Comparison of ENCODE assay signal across 8 cellular contexts in genomic region chr19:15124572-15125231, GRCh38. TPM values are rescaled to one million over a fixed set of nuclear protein-coding genes. Genes with fewer than 3 reads are reported as not detected.
A peak's percentile ranks its signal among the peaks of the same experiment; 100 is the strongest.
DNase-seq lines count a peak whose midpoint lies in the region; ATAC-seq, FAIRE-seq and TF ChIP-seq lines count a peak whose summit lies in the region.

No MANE protein-coding gene starts in this region.

- peak overlapping the region; percentile 91 for H3K27ac ChIP-seq in WERI-Rb-1
- H3K27ac ChIP-seq in foreskin keratinocyte, result peak overlapping the region; percentile 87
- H3K27ac ChIP-seq in pancreas, result peak overlapping the region; percentile 75 to 95 (median 85)

- no peaks in the 10 kb centered on the region for H3K4me1 ChIP-seq in foreskin keratinocyte
- peaks cover 12 to 14% (median 12%) of the 10 kb centered on the region in 3 donors for H3K4me1 ChIP-seq in pancreas

- ATAC-seq in foreskin keratinocyte (peak; percentile 7), pancreas (peak; percentile 25 to 51 (median 35)), HG02840 (IDR thresholded peaks at IDR 0.05; ENCODE audit: low FRiP score, unreplicated experiment) (no peak)

- WGBS in pancreas, 2 donors, result 2 to 4% methylated on average over 33 of the region's 33 CpGs

- DNase-seq in CD1c-positive myeloid dendritic cell (ENCODE audit: extremely low spot score), result peak; percentile 10
- peak; percentile 93 for DNase-seq in H7
- DNase-seq in WERI-Rb-1, result no peak
- DNase-seq in foreskin keratinocyte, result peak in 1 of 2 donors; percentile 20
- DNase-seq in pancreas, result peak in 4 of 6 donors; percentile 45 to 90 (median 86)
- no peak for DNase-seq in AG20443 (ENCODE audit: low spot score)
- no peak for DNase-seq in activated CD4-positive, CD25-positive, alpha-beta regulatory T cell (lab: John Stamatoyannopoulos, UW)

- H3K27me3 ChIP-seq in H7 (ENCODE audit: control insufficient read depth, insufficient read depth, low read length) (no peaks in the 10 kb centered on the region; the same call in 1 of the 2 replicates), WERI-Rb-1 (ENCODE audit: insufficient read depth, low read depth, severe bottlenecking) (no peaks in the 10 kb centered on the region), foreskin keratinocyte (no peaks in the 10 kb centered on the region), pancreas (no peaks in the 10 kb centered on the region)

- TF ChIP-seq CTCF in WERI-Rb-1 (IDR thresholded peaks at IDR 0.05; ENCODE audit: low read depth, low read length) (no peak), foreskin keratinocyte (conservative IDR thresholded peaks at IDR 0.05) (no peak), pancreas (IDR thresholded peaks at IDR 0.05) (no peak)

- H3K4me3 ChIP-seq in H7 (ENCODE audit: insufficient read depth, low read depth, low read length) (peak overlapping the region; percentile 79), WERI-Rb-1 (ENCODE audit: low read depth, low read length) (peak overlapping the region; percentile 66), pancreas (peak overlapping the region; percentile 56 to 95 (median 66))

- intact Hi-C loops in pancreas (cut with DNase I), result no loop called here

- FAIRE-seq in pancreas (lab: Jason Lieb, UNC), result no peak

- H3K36me3 ChIP-seq in H7 (replicated peaks; ENCODE audit: control insufficient read depth, insufficient read depth, low read length) (peaks cover 12% of the 10 kb centered on the region), WERI-Rb-1 (peaks cover 32% of the 10 kb centered on the region), pancreas (peaks cover 0 to 22% (median 0%) of the 10 kb centered on the region in 3 donors)

- H3K9me3 ChIP-seq in WERI-Rb-1 (ENCODE audit: severe bottlenecking) (no peaks in the 10 kb centered on the region), pancreas (no peaks in the 10 kb centered on the region)

RNA-seq across cellular contexts. Expression of gene SYDE1, which starts 17.5 kb away (rescaled TPM):
- total RNA-seq in H7 (2014; rRNA removed; shearing (Covaris generic)), result 13.7 and 17.5 TPM in 2 replicates
- total RNA-seq in foreskin keratinocyte (12.0 and 14.2 TPM in 2 replicates), pancreas (1 to 10 TPM; 2.5 to 5.2 (median 3.3) TPM)
- polyA plus RNA-seq in foreskin keratinocyte (9.6 and 11.4 TPM in 2 replicates), pancreas (1 to 10 TPM; 5.8 to 6.1 TPM)

RNA-seq across cellular contexts. Expression of gene OR1I1, which starts 42.7 kb away (rescaled TPM):
- not detected in 2 replicates for total RNA-seq in H7 (2014; rRNA removed; shearing (Covaris generic))
- total RNA-seq in foreskin keratinocyte, result not detected in 2 replicates
- not detected in 2 replicates for polyA plus RNA-seq in foreskin keratinocyte
- total RNA-seq in pancreas, result not detected
- not detected for polyA plus RNA-seq in pancreas

Comparison
In these comparisons a context has a peak if more than half of its experiments do, and no peak if none do; other contexts are left out.
1. DNase-seq: peak in CD1c-positive myeloid dendritic cell (single experiment), H7 (single experiment) and pancreas (4 of 6); none in WERI-Rb-1 (single experiment), AG20443 (single experiment) and activated CD4-positive, CD25-positive, alpha-beta regulatory T cell (0 of 4).
2. Peak in every context shown above with its lines, with median percentiles within 50 percentile points of each other: H3K4me3 ChIP-seq and H3K27ac ChIP-seq.